1 cellular context compared by ENCODE assay signal in the genomic region with DNA sequence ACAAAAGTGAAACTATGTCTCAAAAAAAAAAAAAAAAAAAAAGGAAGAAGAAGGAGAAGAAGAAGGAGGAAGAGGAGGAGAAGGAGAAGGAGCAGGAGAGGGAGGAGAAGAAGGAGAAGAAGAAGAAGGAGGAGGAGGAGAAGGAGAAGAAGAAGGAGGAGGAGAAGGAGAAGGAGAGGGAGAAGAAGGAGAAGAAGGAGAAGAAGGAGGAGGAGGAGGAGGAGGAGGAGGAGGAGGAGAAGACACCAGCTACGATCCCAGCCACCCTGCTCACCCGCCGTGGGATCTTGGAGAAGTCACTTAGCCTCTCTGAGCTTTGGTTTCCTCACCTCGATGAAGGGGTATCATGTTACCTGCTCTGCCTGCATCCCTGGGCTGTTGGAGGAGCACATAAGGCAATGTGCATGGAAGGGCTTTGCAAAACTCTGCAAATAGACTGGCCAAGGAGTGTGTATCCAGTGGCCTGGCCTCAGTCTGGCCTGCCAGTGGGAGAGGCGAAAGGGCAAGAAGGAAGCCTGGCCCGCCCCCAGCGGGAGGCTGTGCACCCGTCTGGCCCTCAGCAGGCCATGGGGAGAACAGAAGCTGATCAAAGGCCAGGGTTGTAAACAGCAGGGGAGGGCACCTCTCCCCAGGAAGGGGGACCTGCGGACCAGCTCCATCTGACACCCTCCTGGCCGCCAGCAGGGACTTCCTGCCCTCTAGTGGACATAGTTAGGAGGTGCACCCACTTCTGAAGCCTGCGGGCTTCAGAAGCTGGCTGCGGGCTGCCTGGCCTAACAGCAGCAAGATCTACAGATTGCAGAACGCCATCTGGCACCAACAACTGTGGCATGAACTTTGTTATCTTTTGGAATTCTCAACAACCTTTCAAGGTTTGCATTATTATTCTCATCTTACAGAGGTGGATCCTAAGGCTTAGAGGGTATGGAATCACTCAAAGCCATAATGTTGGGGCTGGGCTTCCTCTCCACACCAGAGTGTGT.
TF ChIP-seq lines count a peak whose summit lies in the region.

No MANE protein-coding gene starts in this region.

TF ChIP-seq in WTC11, 78 proteins besides CTCF, POLR2A, EP300 and RAD21 (continued from another document):
- TF ChIP-seq, protein P1, sequence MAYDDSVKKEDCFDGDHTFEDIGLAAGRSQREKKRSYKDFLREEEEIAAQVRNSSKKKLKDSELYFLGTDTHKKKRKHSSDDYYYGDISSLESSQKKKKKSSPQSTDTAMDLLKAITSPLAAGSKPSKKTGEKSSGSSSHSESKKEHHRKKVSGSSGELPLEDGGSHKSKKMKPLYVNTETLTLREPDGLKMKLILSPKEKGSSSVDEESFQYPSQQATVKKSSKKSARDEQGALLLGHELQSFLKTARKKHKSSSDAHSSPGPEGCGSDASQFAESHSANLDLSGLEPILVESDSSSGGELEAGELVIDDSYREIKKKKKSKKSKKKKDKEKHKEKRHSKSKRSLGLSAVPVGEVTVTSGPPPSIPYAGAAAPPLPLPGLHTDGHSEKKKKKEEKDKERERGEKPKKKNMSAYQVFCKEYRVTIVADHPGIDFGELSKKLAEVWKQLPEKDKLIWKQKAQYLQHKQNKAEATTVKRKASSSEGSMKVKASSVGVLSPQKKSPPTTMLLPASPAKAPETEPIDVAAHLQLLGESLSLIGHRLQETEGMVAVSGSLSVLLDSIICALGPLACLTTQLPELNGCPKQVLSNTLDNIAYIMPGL (CRISPR knock-in tag; IDR thresholded peaks at IDR 0.05) = 0 out of 2 replicates have a peak, but pooled peaks have one; percentile 42
- TF ChIP-seq, protein P2, sequence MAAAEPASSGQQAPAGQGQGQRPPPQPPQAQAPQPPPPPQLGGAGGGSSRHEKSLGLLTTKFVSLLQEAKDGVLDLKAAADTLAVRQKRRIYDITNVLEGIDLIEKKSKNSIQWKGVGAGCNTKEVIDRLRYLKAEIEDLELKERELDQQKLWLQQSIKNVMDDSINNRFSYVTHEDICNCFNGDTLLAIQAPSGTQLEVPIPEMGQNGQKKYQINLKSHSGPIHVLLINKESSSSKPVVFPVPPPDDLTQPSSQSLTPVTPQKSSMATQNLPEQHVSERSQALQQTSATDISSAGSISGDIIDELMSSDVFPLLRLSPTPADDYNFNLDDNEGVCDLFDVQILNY (CRISPR knock-in tag; IDR thresholded peaks at IDR 0.05) = no peak
- TF ChIP-seq ZNF263 (CRISPR knock-in tag; IDR thresholded peaks at IDR 0.05; ENCODE audit: low read depth) (peak; percentile 47; the same call in 1 of the 2 replicates), FOXK1 (CRISPR knock-in tag; IDR thresholded peaks at IDR 0.05) (peak; percentile 53; the same call in 1 of the 2 replicates)
- TF ChIP-seq, protein P3, sequence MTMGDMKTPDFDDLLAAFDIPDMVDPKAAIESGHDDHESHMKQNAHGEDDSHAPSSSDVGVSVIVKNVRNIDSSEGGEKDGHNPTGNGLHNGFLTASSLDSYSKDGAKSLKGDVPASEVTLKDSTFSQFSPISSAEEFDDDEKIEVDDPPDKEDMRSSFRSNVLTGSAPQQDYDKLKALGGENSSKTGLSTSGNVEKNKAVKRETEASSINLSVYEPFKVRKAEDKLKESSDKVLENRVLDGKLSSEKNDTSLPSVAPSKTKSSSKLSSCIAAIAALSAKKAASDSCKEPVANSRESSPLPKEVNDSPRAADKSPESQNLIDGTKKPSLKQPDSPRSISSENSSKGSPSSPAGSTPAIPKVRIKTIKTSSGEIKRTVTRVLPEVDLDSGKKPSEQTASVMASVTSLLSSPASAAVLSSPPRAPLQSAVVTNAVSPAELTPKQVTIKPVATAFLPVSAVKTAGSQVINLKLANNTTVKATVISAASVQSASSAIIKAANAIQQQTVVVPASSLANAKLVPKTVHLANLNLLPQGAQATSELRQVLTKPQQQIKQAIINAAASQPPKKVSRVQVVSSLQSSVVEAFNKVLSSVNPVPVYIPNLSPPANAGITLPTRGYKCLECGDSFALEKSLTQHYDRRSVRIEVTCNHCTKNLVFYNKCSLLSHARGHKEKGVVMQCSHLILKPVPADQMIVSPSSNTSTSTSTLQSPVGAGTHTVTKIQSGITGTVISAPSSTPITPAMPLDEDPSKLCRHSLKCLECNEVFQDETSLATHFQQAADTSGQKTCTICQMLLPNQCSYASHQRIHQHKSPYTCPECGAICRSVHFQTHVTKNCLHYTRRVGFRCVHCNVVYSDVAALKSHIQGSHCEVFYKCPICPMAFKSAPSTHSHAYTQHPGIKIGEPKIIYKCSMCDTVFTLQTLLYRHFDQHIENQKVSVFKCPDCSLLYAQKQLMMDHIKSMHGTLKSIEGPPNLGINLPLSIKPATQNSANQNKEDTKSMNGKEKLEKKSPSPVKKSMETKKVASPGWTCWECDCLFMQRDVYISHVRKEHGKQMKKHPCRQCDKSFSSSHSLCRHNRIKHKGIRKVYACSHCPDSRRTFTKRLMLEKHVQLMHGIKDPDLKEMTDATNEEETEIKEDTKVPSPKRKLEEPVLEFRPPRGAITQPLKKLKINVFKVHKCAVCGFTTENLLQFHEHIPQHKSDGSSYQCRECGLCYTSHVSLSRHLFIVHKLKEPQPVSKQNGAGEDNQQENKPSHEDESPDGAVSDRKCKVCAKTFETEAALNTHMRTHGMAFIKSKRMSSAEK (CRISPR knock-in tag; IDR thresholded peaks at IDR 0.05; ENCODE audit: borderline replicate concordance) = no peak
